ENCODE assay signal across 23 cellular contexts in genomic region chr5:80632700-80633099, GRCh38.
"Had no signal": no experiment of that assay in that cellular context is flagged by ENCODE, and none has a peak within 500 bp of the region (broad histone marks: within the 10 kb centered on the region; RNA-seq: fewer than 3 reads in every experiment).

No MANE protein-coding gene starts in this region.

- H3K4me1 ChIP-seq: gastrocnemius medialis, prostate gland, right atrium auricular region, sigmoid colon, tibial nerve, upper lobe of left lung had no signal

- H3K9me3 ChIP-seq: gastrocnemius medialis, prostate gland, right atrium auricular region, sigmoid colon, thoracic aorta, tibial nerve, upper lobe of left lung had no signal

- FAIRE-seq: colon, keratinocyte, urothelium cell line had no signal

- H3K27me3 ChIP-seq: dorsolateral prefrontal cortex, gastrocnemius medialis, right atrium auricular region, sigmoid colon, tibial nerve, upper lobe of left lung had no signal

- H3K27ac ChIP-seq: dorsolateral prefrontal cortex, gastrocnemius medialis, prostate gland, right atrium auricular region, sigmoid colon, thoracic aorta, tibial nerve, upper lobe of left lung had no signal

- DNase-seq: dorsolateral prefrontal cortex; effector CD4-positive, alpha-beta T cell; foreskin fibroblast; gastrocnemius medialis; head of caudate nucleus; mesendoderm; naive thymus-derived CD8-positive, alpha-beta T cell; nephron progenitor cell; nucleus accumbens; sigmoid colon; stimulated activated CD4-positive, alpha-beta T cell treated with anti-CD3 and anti-CD28 coated beads, Interleukin-2, amount 100 ng/mL, for 24 hours; stimulated activated CD4-positive, alpha-beta T cell treated with anti-CD3 and anti-CD28 coated beads, Interleukin-4, amount 100 ng/mL, for 24 hours; stimulated activated naive B cell treated with anti-CD40 and anti-IgM and Interleukin-4, amounts not matched to agents 10 μg/mL and 1 μg/mL and 100 μg/mL, for 72 hours; upper lobe of left lung had no signal

- H3K36me3 ChIP-seq: prostate gland, right atrium auricular region, thoracic aorta had no signal

- H3K4me3 ChIP-seq: dorsolateral prefrontal cortex, gastrocnemius medialis, lung, prostate gland, right atrium auricular region, sigmoid colon, thoracic aorta, tibial nerve, upper lobe of left lung had no signal

- ATAC-seq: esophagus mucosa; gastrocnemius medialis; naive thymus-derived CD8-positive, alpha-beta T cell; stimulated activated naive B cell treated with anti-CD40 and anti-IgM and Interleukin-4, amounts not matched to agents 10 μg/mL and 1 μg/mL and 100 μg/mL, for 72 hours had no signal
